Comparison of ENCODE assay signal across 32 cellular contexts in genomic region chr3:177898185-177898584, GRCh38.
"Had no signal": no experiment of that assay in that cellular context is flagged by ENCODE, and none has a peak within 500 bp of the region (broad histone marks: within the 10 kb centered on the region; RNA-seq: fewer than 3 reads in every experiment).

No MANE protein-coding gene starts in this region.

- H3K4me1 ChIP-seq: foreskin keratinocyte had no signal

- H3K27ac ChIP-seq: brain microvascular endothelial cell, esophagus muscularis mucosa, foreskin keratinocyte, gastrocnemius medialis, heart left ventricle had no signal

- ATAC-seq: activated CD4-positive, CD25-positive, alpha-beta regulatory T cell treated with anti-CD3 and anti-CD28 coated beads, Interleukin-2, amount 50 U/mL, for 24 hours; activated CD8-positive, alpha-beta T cell treated with anti-CD3 and anti-CD28 coated beads for 36 hours; activated T-cell treated with anti-CD3 and anti-CD28 coated beads, Interleukin-2, amount 50 U/mL, for 4 hours; activated T-helper 17 cell treated with anti-CD3 and anti-CD28 coated beads, Interleukin-2, amount 50 U/mL, for 72 hours; effector memory CD8-positive, alpha-beta T cell; foreskin keratinocyte; gastrocnemius medialis; T-helper 17 cell had no signal

- H3K36me3 ChIP-seq: brain microvascular endothelial cell, esophagus muscularis mucosa, gastrocnemius medialis, heart left ventricle had no signal

- H3K4me3 ChIP-seq: esophagus muscularis mucosa, gastrocnemius medialis, heart left ventricle had no signal

- H3K27me3 ChIP-seq: brain microvascular endothelial cell, esophagus muscularis mucosa, foreskin keratinocyte, gastrocnemius medialis, heart left ventricle had no signal

- DNase-seq: activated B cell treated with CpG ODN at 0.5 μM for 24 hours; activated CD4-positive, alpha-beta T cell treated with anti-CD3 and anti-CD28 coated beads for 48 hours; activated CD4-positive, alpha-beta T cell treated with anti-CD3 and anti-CD28 coated beads, Interleukin-2, amount 50 U/mL, for 1 hour; activated CD4-positive, alpha-beta T cell treated with anti-CD3 and anti-CD28 coated beads, Interleukin-2, amount 50 U/mL, for 48 hours; activated CD8-positive, alpha-beta memory T cell treated with anti-CD3 and anti-CD28 coated beads for 24 hours; activated CD8-positive, alpha-beta T cell treated with anti-CD3 and anti-CD28 coated beads for 36 hours; activated effector memory CD4-positive, alpha-beta T cell treated with Interleukin-2 at 50 U/mL for 16 hours; activated gamma-delta T cell treated with Interleukin-2 at 50 U/mL for 16 hours; activated naive CD4-positive, alpha-beta T cell treated with anti-CD3 and anti-CD28 coated beads, Interleukin-2, amount 50 U/mL, for 16 hours; activated naive CD4-positive, alpha-beta T cell treated with Interleukin-2 at 50 U/mL for 16 hours; activated T-cell treated with anti-CD3 and anti-CD28 coated beads, Interleukin-2, amount 50 U/mL, for 4 hours; amniotic stem cell; anterior cingulate cortex; brain microvascular endothelial cell; caudate nucleus; cortex of kidney; dermis blood vessel endothelial cell; effector CD4-positive, alpha-beta T cell; effector memory CD8-positive, alpha-beta T cell; erythroblast; foreskin keratinocyte; gastrocnemius medialis; glutamatergic neuron; heart left ventricle; T-helper 1 cell; T-helper 17 cell; T1000 had no signal

- H3K27ac Mint-ChIP-seq: activated B cell treated with CpG ODN at 0.5 μM for 24 hours; activated CD8-positive, alpha-beta T cell treated with anti-CD3 and anti-CD28 coated beads for 36 hours; activated naive CD8-positive, alpha-beta T cell; activated T-helper 17 cell treated with anti-CD3 and anti-CD28 coated beads, Interleukin-2, amount 50 U/mL, for 72 hours; effector memory CD8-positive, alpha-beta T cell; T-helper 17 cell; T-helper 2 cell treated with Interferon-gamma antibody and Interleukin-4, amounts not matched to agents 5 μg/mL and 100 μg/mL, for 36 hours had no signal

- H3K27me3 Mint-ChIP-seq: activated B cell treated with CpG ODN at 0.5 μM for 24 hours; activated CD8-positive, alpha-beta T cell treated with anti-CD3 and anti-CD28 coated beads for 36 hours; activated naive CD8-positive, alpha-beta T cell; activated T-helper 17 cell treated with anti-CD3 and anti-CD28 coated beads, Interleukin-2, amount 50 U/mL, for 72 hours; effector memory CD8-positive, alpha-beta T cell had no signal

- H3K4me3 Mint-ChIP-seq: activated B cell treated with CpG ODN at 0.5 μM for 24 hours; activated CD8-positive, alpha-beta T cell treated with anti-CD3 and anti-CD28 coated beads for 36 hours; activated naive CD8-positive, alpha-beta T cell; activated T-cell treated with anti-CD3 and anti-CD28 coated beads, Interleukin-2, amount 50 U/mL, for 4 hours; activated T-helper 17 cell treated with anti-CD3 and anti-CD28 coated beads, Interleukin-2, amount 50 U/mL, for 72 hours; effector memory CD8-positive, alpha-beta T cell; T-helper 17 cell; T-helper 2 cell treated with Interferon-gamma antibody and Interleukin-4, amounts not matched to agents 5 μg/mL and 100 μg/mL, for 36 hours had no signal

- H3K4me1 Mint-ChIP-seq: activated B cell treated with CpG ODN at 0.5 μM for 24 hours; activated T-helper 17 cell treated with anti-CD3 and anti-CD28 coated beads, Interleukin-2, amount 50 U/mL, for 72 hours; T-helper 17 cell had no signal
